Comparison of ENCODE assay signal across 1 cellular context in the genomic region with DNA sequence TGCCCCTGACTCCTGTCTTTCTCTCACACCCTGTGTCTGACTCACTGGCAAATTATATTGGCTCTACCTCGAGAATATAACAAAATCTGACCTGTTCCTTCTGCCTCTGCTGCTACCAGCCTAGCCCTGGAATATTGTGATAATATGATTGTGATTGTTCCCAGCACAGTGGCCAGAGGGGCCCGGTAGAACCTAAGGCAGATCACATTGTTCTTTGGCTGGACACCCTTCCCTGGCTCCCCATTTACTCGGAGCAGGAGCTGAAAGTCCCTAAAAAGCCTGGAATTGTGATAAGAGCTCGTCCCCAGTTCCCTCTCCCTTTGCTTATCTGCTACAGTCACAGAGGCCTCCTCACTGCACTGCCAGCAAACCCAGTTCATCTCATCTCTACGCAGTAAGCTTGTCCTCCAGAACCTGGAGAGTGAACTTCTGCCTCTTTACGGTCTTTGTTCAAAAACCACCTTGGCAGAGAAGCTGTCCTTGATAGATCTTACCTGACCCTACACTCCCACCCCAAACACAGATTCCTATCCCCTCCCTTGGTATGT.
A peak's percentile ranks its signal among the peaks of the same experiment; 100 is the strongest.
TF ChIP-seq lines count a peak whose summit lies in the region.

No MANE protein-coding gene starts in this region.

TF ChIP-seq in K562, 482 proteins besides CTCF, POLR2A, EP300 and RAD21 (continues in another document):
- TF ChIP-seq SMARCA4 (IDR thresholded peaks at IDR 0.05) (peak; percentile 49), SP1 (CRISPR knock-in tag; IDR thresholded peaks at IDR 0.05) (no peak), CXXC5 (CRISPR knock-in tag; IDR thresholded peaks at IDR 0.05) (peak; percentile 21; the same call in 1 of the 2 replicates), CBFA2T3 (IDR thresholded peaks at IDR 0.05) (peak; percentile 37), HMG20A (CRISPR knock-in tag; conservative IDR thresholded peaks at IDR 0.05) (no peak), IFI16 (CRISPR knock-in tag; IDR thresholded peaks at IDR 0.05) (no peak), SRSF1 (IDR thresholded peaks at IDR 0.05; ENCODE audit: low read depth, low read length) (no peak), CTBP1 (IDR thresholded peaks at IDR 0.05; ENCODE audit: borderline replicate concordance) (peak; percentile 34; the same call in 1 of the 2 replicates), CC2D1A (IDR thresholded peaks at IDR 0.05) (no peak), ZNF75A (CRISPR knock-in tag; IDR thresholded peaks at IDR 0.05) (no peak), ZNF124 (CRISPR knock-in tag; IDR thresholded peaks at IDR 0.05) (no peak), ARID1B (IDR thresholded peaks at IDR 0.05) (0 out of 2 replicates have a peak, but pooled peaks have one; percentile 18), HNRNPUL1 (IDR thresholded peaks at IDR 0.05; ENCODE audit: low read length) (no peak), DDX20 (tag; IDR thresholded peaks at IDR 0.05; ENCODE audit: low read depth) (no peak), CHD4 (IDR thresholded peaks at IDR 0.05; ENCODE audit: insufficient read depth, insufficient replicate concordance, low read depth, low read length, poor library complexity, severe bottlenecking) (no peak), NCOA6 (IDR thresholded peaks at IDR 0.05) (no peak), RCOR1 (IDR thresholded peaks at IDR 0.05; ENCODE audit: borderline replicate concordance in 1 of 2, low read depth in 2 of 2, low read length in 2 of 2) (no peak), CBX1 (IDR thresholded peaks at IDR 0.05; ENCODE audit: low read depth) (no peak), RNF2 (IDR thresholded peaks at IDR 0.05) (no peak), GATAD2A (IDR thresholded peaks at IDR 0.05) (0 out of 2 replicates have a peak, but pooled peaks have one; percentile 52), ZNF408 (CRISPR knock-in tag; IDR thresholded peaks at IDR 0.05; ENCODE audit: low read depth) (no peak), GABPB1 (CRISPR knock-in tag; IDR thresholded peaks at IDR 0.05) (no peak), ZEB2 (IDR thresholded peaks at IDR 0.05) (no peak), ZNF140 (CRISPR knock-in tag; IDR thresholded peaks at IDR 0.05) (no peak), XRCC5 (IDR thresholded peaks at IDR 0.05; ENCODE audit: low read depth, low read length) (no peak), BRD4 (IDR thresholded peaks at IDR 0.05) (no peak), MCM5 (IDR thresholded peaks at IDR 0.05; ENCODE audit: low read depth) (no peak), HDAC6 (IDR thresholded peaks at IDR 0.05; ENCODE audit: low read depth, low read length) (no peak), RBM15 (IDR thresholded peaks at IDR 0.05; ENCODE audit: insufficient read depth, low read length) (no peak), CBFA2T2 (conservative IDR thresholded peaks at IDR 0.05) (0 out of 2 replicates have a peak, but pooled peaks have one; percentile 6), MCM3 (IDR thresholded peaks at IDR 0.05) (no peak), FOXK2 (conservative IDR thresholded peaks at IDR 0.05 in 1 of 2, IDR thresholded peaks at IDR 0.05 in 1 of 2; ENCODE audit: low read depth in 2 of 2) (0 out of 4 replicates have a peak, but pooled peaks of 1 of the 2 experiments have one; percentile 28), MEIS2 (IDR thresholded peaks at IDR 0.05; ENCODE audit: partially characterized antibody) (no peak), ZBED1 (IDR thresholded peaks at IDR 0.05) (no peak), EHMT2 (IDR thresholded peaks at IDR 0.05) (no peak), SRSF9 (IDR thresholded peaks at IDR 0.05; ENCODE audit: borderline replicate concordance, low read depth, low read length) (no peak), ZNF57 (CRISPR knock-in tag; IDR thresholded peaks at IDR 0.05) (no peak), DPF2 (IDR thresholded peaks at IDR 0.05) (peak; percentile 43; the same call in 1 of the 2 replicates), SRSF3 (IDR thresholded peaks at IDR 0.05; ENCODE audit: insufficient read depth, low read length) (no peak)
- TF ChIP-seq, protein P1, sequence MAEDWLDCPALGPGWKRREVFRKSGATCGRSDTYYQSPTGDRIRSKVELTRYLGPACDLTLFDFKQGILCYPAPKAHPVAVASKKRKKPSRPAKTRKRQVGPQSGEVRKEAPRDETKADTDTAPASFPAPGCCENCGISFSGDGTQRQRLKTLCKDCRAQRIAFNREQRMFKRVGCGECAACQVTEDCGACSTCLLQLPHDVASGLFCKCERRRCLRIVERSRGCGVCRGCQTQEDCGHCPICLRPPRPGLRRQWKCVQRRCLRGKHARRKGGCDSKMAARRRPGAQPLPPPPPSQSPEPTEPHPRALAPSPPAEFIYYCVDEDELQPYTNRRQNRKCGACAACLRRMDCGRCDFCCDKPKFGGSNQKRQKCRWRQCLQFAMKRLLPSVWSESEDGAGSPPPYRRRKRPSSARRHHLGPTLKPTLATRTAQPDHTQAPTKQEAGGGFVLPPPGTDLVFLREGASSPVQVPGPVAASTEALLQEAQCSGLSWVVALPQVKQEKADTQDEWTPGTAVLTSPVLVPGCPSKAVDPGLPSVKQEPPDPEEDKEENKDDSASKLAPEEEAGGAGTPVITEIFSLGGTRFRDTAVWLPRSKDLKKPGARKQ (CRISPR knock-in tag; IDR thresholded peaks at IDR 0.05): no peak
- TF ChIP-seq, protein P2, sequence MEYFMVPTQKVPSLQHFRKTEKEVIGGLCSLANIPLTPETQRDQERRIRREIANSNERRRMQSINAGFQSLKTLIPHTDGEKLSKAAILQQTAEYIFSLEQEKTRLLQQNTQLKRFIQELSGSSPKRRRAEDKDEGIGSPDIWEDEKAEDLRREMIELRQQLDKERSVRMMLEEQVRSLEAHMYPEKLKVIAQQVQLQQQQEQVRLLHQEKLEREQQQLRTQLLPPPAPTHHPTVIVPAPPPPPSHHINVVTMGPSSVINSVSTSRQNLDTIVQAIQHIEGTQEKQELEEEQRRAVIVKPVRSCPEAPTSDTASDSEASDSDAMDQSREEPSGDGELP (CRISPR knock-in tag; IDR thresholded peaks at IDR 0.05; ENCODE audit: borderline replicate concordance): no peak
- TF ChIP-seq, protein P3, sequence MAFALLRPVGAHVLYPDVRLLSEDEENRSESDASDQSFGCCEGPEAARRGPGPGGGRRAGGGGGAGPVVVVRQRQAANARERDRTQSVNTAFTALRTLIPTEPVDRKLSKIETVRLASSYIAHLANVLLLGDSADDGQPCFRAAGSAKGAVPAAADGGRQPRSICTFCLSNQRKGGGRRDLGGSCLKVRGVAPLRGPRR (CRISPR knock-in tag; IDR thresholded peaks at IDR 0.05): no peak
- TF ChIP-seq, protein P4, sequence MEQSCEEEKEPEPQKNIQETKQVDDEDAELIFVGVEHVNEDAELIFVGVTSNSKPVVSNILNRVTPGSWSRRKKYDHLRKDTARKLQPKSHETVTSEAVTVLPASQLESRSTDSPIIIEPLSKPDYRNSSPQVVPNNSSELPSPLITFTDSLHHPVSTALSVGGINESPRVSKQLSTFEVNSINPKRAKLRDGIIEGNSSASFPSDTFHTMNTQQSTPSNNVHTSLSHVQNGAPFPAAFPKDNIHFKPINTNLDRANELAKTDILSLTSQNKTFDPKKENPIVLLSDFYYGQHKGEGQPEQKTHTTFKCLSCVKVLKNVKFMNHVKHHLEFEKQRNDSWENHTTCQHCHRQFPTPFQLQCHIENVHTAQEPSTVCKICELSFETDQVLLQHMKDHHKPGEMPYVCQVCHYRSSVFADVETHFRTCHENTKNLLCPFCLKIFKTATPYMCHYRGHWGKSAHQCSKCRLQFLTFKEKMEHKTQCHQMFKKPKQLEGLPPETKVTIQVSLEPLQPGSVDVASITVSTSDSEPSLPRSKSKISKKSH (CRISPR knock-in tag; IDR thresholded peaks at IDR 0.05): no peak
- TF ChIP-seq, protein P5, sequence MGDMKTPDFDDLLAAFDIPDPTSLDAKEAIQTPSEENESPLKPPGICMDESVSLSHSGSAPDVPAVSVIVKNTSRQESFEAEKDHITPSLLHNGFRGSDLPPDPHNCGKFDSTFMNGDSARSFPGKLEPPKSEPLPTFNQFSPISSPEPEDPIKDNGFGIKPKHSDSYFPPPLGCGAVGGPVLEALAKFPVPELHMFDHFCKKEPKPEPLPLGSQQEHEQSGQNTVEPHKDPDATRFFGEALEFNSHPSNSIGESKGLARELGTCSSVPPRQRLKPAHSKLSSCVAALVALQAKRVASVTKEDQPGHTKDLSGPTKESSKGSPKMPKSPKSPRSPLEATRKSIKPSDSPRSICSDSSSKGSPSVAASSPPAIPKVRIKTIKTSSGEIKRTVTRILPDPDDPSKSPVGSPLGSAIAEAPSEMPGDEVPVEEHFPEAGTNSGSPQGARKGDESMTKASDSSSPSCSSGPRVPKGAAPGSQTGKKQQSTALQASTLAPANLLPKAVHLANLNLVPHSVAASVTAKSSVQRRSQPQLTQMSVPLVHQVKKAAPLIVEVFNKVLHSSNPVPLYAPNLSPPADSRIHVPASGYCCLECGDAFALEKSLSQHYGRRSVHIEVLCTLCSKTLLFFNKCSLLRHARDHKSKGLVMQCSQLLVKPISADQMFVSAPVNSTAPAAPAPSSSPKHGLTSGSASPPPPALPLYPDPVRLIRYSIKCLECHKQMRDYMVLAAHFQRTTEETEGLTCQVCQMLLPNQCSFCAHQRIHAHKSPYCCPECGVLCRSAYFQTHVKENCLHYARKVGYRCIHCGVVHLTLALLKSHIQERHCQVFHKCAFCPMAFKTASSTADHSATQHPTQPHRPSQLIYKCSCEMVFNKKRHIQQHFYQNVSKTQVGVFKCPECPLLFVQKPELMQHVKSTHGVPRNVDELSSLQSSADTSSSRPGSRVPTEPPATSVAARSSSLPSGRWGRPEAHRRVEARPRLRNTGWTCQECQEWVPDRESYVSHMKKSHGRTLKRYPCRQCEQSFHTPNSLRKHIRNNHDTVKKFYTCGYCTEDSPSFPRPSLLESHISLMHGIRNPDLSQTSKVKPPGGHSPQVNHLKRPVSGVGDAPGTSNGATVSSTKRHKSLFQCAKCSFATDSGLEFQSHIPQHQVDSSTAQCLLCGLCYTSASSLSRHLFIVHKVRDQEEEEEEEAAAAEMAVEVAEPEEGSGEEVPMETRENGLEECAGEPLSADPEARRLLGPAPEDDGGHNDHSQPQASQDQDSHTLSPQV (IDR thresholded peaks at IDR 0.05): 0 out of 2 replicates have a peak, but pooled peaks have one; percentile 6
- TF ChIP-seq, protein P6, sequence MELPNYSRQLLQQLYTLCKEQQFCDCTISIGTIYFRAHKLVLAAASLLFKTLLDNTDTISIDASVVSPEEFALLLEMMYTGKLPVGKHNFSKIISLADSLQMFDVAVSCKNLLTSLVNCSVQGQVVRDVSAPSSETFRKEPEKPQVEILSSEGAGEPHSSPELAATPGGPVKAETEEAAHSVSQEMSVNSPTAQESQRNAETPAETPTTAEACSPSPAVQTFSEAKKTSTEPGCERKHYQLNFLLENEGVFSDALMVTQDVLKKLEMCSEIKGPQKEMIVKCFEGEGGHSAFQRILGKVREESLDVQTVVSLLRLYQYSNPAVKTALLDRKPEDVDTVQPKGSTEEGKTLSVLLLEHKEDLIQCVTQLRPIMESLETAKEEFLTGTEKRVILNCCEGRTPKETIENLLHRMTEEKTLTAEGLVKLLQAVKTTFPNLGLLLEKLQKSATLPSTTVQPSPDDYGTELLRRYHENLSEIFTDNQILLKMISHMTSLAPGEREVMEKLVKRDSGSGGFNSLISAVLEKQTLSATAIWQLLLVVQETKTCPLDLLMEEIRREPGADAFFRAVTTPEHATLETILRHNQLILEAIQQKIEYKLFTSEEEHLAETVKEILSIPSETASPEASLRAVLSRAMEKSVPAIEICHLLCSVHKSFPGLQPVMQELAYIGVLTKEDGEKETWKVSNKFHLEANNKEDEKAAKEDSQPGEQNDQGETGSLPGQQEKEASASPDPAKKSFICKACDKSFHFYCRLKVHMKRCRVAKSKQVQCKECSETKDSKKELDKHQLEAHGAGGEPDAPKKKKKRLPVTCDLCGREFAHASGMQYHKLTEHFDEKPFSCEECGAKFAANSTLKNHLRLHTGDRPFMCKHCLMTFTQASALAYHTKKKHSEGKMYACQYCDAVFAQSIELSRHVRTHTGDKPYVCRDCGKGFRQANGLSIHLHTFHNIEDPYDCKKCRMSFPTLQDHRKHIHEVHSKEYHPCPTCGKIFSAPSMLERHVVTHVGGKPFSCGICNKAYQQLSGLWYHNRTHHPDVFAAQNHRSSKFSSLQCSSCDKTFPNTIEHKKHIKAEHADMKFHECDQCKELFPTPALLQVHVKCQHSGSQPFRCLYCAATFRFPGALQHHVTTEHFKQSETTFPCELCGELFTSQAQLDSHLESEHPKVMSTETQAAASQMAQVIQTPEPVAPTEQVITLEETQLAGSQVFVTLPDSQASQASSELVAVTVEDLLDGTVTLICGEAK (IDR thresholded peaks at IDR 0.05): no peak
- TF ChIP-seq, protein P6 (CRISPR knock-in tag; IDR thresholded peaks at IDR 0.05): no peak
- TF ChIP-seq, protein P7, sequence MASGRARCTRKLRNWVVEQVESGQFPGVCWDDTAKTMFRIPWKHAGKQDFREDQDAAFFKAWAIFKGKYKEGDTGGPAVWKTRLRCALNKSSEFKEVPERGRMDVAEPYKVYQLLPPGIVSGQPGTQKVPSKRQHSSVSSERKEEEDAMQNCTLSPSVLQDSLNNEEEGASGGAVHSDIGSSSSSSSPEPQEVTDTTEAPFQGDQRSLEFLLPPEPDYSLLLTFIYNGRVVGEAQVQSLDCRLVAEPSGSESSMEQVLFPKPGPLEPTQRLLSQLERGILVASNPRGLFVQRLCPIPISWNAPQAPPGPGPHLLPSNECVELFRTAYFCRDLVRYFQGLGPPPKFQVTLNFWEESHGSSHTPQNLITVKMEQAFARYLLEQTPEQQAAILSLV (tag; IDR thresholded peaks at IDR 0.05): no peak
- TF ChIP-seq, protein P8, sequence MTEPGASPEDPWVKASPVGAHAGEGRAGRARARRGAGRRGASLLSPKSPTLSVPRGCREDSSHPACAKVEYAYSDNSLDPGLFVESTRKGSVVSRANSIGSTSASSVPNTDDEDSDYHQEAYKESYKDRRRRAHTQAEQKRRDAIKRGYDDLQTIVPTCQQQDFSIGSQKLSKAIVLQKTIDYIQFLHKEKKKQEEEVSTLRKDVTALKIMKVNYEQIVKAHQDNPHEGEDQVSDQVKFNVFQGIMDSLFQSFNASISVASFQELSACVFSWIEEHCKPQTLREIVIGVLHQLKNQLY (CRISPR knock-in tag; conservative IDR thresholded peaks at IDR 0.05): no peak
